ENCODE assay signal across 13 cellular contexts in the genomic region with DNA sequence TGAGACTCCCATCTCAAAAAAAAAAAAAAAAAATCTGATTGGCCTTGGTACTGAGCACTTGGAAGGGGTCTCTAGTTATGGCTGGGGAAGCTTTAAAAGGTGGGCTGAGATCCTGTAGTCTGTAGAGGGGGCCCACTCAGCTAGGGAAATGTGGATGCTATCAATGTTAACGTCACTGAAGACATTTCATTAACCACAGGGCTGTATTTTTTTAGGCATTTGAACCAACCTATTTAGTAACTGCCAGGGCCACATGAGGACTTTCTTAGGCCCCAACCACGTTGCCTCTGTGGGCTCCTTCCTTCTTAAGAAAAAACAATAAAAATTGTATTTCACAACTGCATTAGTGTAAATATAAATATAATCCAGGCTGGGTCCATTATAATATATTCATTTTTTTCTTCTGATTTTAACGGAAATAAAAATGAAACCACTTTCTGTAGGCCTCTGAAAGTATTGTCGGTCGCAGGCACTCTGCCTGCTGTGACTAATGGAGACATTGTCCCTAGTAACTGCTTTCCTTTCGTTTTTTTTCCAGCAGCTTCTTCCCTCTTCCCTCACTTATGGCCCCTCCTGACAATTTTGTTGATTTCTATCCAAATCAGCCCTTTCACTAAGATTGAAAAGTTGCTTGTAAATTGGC.
DNase-seq lines count a peak whose midpoint lies in the region; ATAC-seq and TF ChIP-seq lines count a peak whose summit lies in the region.
"Had no signal": no experiment of that assay in that cellular context is flagged by ENCODE, and none has a peak within 500 bp of the region (broad histone marks: within the 10 kb centered on the region; RNA-seq: fewer than 3 reads in every experiment).

No MANE protein-coding gene starts in this region.

- H3K79me2 ChIP-seq in Loucy (ENCODE audit: insufficient read depth, low read length) = no peaks in the 10 kb centered on the region
- no peaks in the 10 kb centered on the region for H3K79me2 ChIP-seq in fibroblast of lung (ENCODE audit: control insufficient read depth, insufficient read depth, low read length)
- H3K79me2 ChIP-seq in smooth muscle cell (ENCODE audit: low read depth) = no peaks in the 10 kb centered on the region

- H3K9me3 ChIP-seq in Loucy (ENCODE audit: insufficient read depth, low read depth, low read length) = no peaks in the 10 kb centered on the region
- no peaks in the 10 kb centered on the region for H3K9me3 ChIP-seq in fibroblast of lung (ENCODE audit: control insufficient read depth, insufficient read depth, low read depth, low read length)
- H3K9me3 ChIP-seq in smooth muscle cell (replicated peaks; ENCODE audit: low read depth) = no peaks in the 10 kb centered on the region
- H3K9me3 ChIP-seq: esophagus squamous epithelium had no signal

- peaks cover 2% of the 10 kb centered on the region for H3K9me3 Mint-ChIP-seq in activated CD4-positive, alpha-beta memory T cell treated with anti-CD3 and anti-CD28 coated beads, Interleukin-2, amount 10 ng/mL, durations not matched to agents 7 days and 5 days
- H3K9me3 Mint-ChIP-seq in activated CD4-positive, alpha-beta memory T cell treated with anti-CD3 and anti-CD28 coated beads for 36 hours = no peaks in the 10 kb centered on the region
- H3K9me3 Mint-ChIP-seq: stimulated activated memory B cell treated with anti-CD40 and anti-IgM and Interleukin-4, amounts not matched to agents 10 μg/mL and 1 μg/mL and 100 μg/mL, for 72 hours had no signal

- POLR2A ChIA-PET in activated CD4-positive, alpha-beta memory T cell treated with anti-CD3 and anti-CD28 coated beads, Interleukin-2, amount 10 ng/mL, durations not matched to agents 7 days and 5 days (lab: Charles Lee) = interaction anchor here (0.9 kb wide), 1 partner anchor 46 kb away, joined by 3 read pairs; no protein-coding TSS in a partner anchor
- POLR2A ChIA-PET in activated CD4-positive, alpha-beta memory T cell treated with anti-CD3 and anti-CD28 coated beads for 36 hours (lab: Charles Lee) = no interaction called here

- H3K4me2 ChIP-seq in Loucy (ENCODE audit: low read depth, low read length, poor library complexity, severe bottlenecking) (peak overlapping the region; percentile 44), fibroblast of lung (ENCODE audit: extremely low read depth, insufficient read depth, low read length) (peak overlapping the region; percentile 26), smooth muscle cell (peak overlapping the region; percentile 20)

- peak overlapping the region; percentile 61 for H2AFZ ChIP-seq in Loucy (ENCODE audit: low read length)
- H2AFZ ChIP-seq in fibroblast of lung (ENCODE audit: low read length) = peak overlapping the region; percentile 57
- no peak overlapping the region for H2AFZ ChIP-seq in smooth muscle cell (ENCODE audit: low read depth)

- H3K4me3 Mint-ChIP-seq in activated CD4-positive, alpha-beta memory T cell treated with anti-CD3 and anti-CD28 coated beads, Interleukin-2, amount 10 ng/mL, durations not matched to agents 7 days and 5 days = peak overlapping the region; percentile 34
- H3K4me3 Mint-ChIP-seq in activated CD4-positive, alpha-beta memory T cell treated with anti-CD3 and anti-CD28 coated beads for 36 hours = no peak overlapping the region
- H3K4me3 Mint-ChIP-seq: stimulated activated memory B cell treated with anti-CD40 and anti-IgM and Interleukin-4, amounts not matched to agents 10 μg/mL and 1 μg/mL and 100 μg/mL, for 72 hours had no signal

- 62% methylated on average over 6 of the region's 6 CpGs for WGBS in smooth muscle cell (ENCODE audit: low lambda C conversion rate)

- no peaks in the 10 kb centered on the region for H4K20me1 ChIP-seq in Loucy (ENCODE audit: insufficient read depth, low read length, poor library complexity, severe bottlenecking)
- no peaks in the 10 kb centered on the region for H4K20me1 ChIP-seq in fibroblast of lung (ENCODE audit: control insufficient read depth, extremely low read depth, insufficient read depth, low read length)
- H4K20me1 ChIP-seq in smooth muscle cell (ENCODE audit: low read depth) = no peaks in the 10 kb centered on the region

- no peak for ATAC-seq in HG02981 (IDR thresholded peaks at IDR 0.05; ENCODE audit: unreplicated experiment)
- no peak for ATAC-seq in GM19455 (IDR thresholded peaks at IDR 0.05; ENCODE audit: unreplicated experiment)
- ATAC-seq: stimulated activated memory B cell treated with anti-CD40 and anti-IgM and Interleukin-4, amounts not matched to agents 10 μg/mL and 1 μg/mL and 100 μg/mL, for 72 hours had no signal

- intact Hi-C loops in activated CD4-positive, alpha-beta memory T cell treated with anti-CD3 and anti-CD28 coated beads for 36 hours (cut with micrococcal nuclease) = no loop called here

- H3K9ac ChIP-seq in Loucy (ENCODE audit: low read depth, low read length, poor library complexity, severe bottlenecking) (peak overlapping the region; percentile 44), fibroblast of lung (ENCODE audit: insufficient read depth, low read length) (peak overlapping the region; percentile 2), smooth muscle cell (ENCODE audit: low read depth) (no peak overlapping the region)

- no peak for TF ChIP-seq CTCF in Loucy (conservative IDR thresholded peaks at IDR 0.05; ENCODE audit: low read length)
- no peak for TF ChIP-seq CTCF in fibroblast of lung (conservative IDR thresholded peaks at IDR 0.05 in 1 of 2, IDR thresholded peaks at IDR 0.05 in 1 of 2; ENCODE audit: low read depth in 1 of 2, low read length in 2 of 2)
- TF ChIP-seq CTCF in smooth muscle cell (IDR thresholded peaks at IDR 0.05; ENCODE audit: borderline replicate concordance, insufficient read depth, poor library complexity, severe bottlenecking) = no peak

- H3K4me3 ChIP-seq in Loucy (ENCODE audit: low read length, poor library complexity, severe bottlenecking) (no peak overlapping the region), fibroblast of lung (replicated peaks in 1 of 4; ENCODE audit: control extremely low read depth in 1 of 4, insufficient read depth in 1 of 4, low read depth in 3 of 4, low read length in 4 of 4) (no peak overlapping the region), smooth muscle cell (no peak overlapping the region)
- H3K4me3 ChIP-seq: esophagus squamous epithelium, lung had no signal

- no peaks in the 10 kb centered on the region for H3K36me3 Mint-ChIP-seq in activated CD4-positive, alpha-beta memory T cell treated with anti-CD3 and anti-CD28 coated beads, Interleukin-2, amount 10 ng/mL, durations not matched to agents 7 days and 5 days (ENCODE audit: low read depth)
- H3K36me3 Mint-ChIP-seq in activated CD4-positive, alpha-beta memory T cell treated with anti-CD3 and anti-CD28 coated beads for 36 hours = no peaks in the 10 kb centered on the region
- H3K36me3 Mint-ChIP-seq: stimulated activated memory B cell treated with anti-CD40 and anti-IgM and Interleukin-4, amounts not matched to agents 10 μg/mL and 1 μg/mL and 100 μg/mL, for 72 hours had no signal

- H3K27me3 Mint-ChIP-seq in activated CD4-positive, alpha-beta memory T cell treated with anti-CD3 and anti-CD28 coated beads, Interleukin-2, amount 10 ng/mL, durations not matched to agents 7 days and 5 days = no peaks in the 10 kb centered on the region
- H3K27me3 Mint-ChIP-seq in activated CD4-positive, alpha-beta memory T cell treated with anti-CD3 and anti-CD28 coated beads for 36 hours = no peaks in the 10 kb centered on the region
- H3K27me3 Mint-ChIP-seq: stimulated activated memory B cell treated with anti-CD40 and anti-IgM and Interleukin-4, amounts not matched to agents 10 μg/mL and 1 μg/mL and 100 μg/mL, for 72 hours had no signal

- H3F3A ChIP-seq in Loucy (ENCODE audit: low read depth) (no peaks in the 10 kb centered on the region), smooth muscle cell (ENCODE audit: low read depth) (no peaks in the 10 kb centered on the region)

- H3K27ac ChIP-seq in fibroblast of lung (ENCODE audit: insufficient read depth, low read length) (peak overlapping the region; percentile 2), smooth muscle cell (ENCODE audit: low read depth) (no peak overlapping the region)

- CTCF ChIA-PET in activated CD4-positive, alpha-beta memory T cell treated with anti-CD3 and anti-CD28 coated beads, Interleukin-2, amount 10 ng/mL, durations not matched to agents 7 days and 5 days (lab: Charles Lee) = no interaction called here
- CTCF ChIA-PET in activated CD4-positive, alpha-beta memory T cell treated with anti-CD3 and anti-CD28 coated beads for 36 hours (lab: Charles Lee) = no interaction called here

- no peak for DNase-seq in activated CD4-positive, alpha-beta memory T cell treated with anti-CD3 and anti-CD28 coated beads, Interleukin-2, amount 10 ng/mL, durations not matched to agents 7 days and 5 days
- no peak for DNase-seq in activated CD4-positive, alpha-beta memory T cell treated with anti-CD3 and anti-CD28 coated beads for 36 hours
- DNase-seq in fibroblast of lung (ENCODE audit: low read depth in 2 of 2) (peak; percentile 47 to 53), smooth muscle cell (lab: John Stamatoyannopoulos, UW; ENCODE audit: unreplicated experiment) (no peak), DMS 273 treated with DMSO at 0.1 percent for 48 hours (lab: John Stamatoyannopoulos, UW) (no peak)
- DNase-seq: activated CD4-positive, CD25-positive, alpha-beta regulatory T cell treated with anti-CD3 and anti-CD28 coated beads, Interleukin-2, amount 50 U/mL, for 72 hours; anterior cingulate cortex; esophagus squamous epithelium had no signal

- H3K27me3 ChIP-seq in Loucy (ENCODE audit: insufficient read depth, low read length, poor library complexity, severe bottlenecking) = no peaks in the 10 kb centered on the region
- no peaks in the 10 kb centered on the region for H3K27me3 ChIP-seq in fibroblast of lung (ENCODE audit: control insufficient read depth, insufficient read depth, low read length)
- H3K27me3 ChIP-seq in smooth muscle cell (ENCODE audit: low read depth) = no peaks in the 10 kb centered on the region
- H3K27me3 ChIP-seq: esophagus squamous epithelium had no signal

- H3K36me3 ChIP-seq in Loucy (ENCODE audit: insufficient read depth, low read length) = no peaks in the 10 kb centered on the region
- no peaks in the 10 kb centered on the region for H3K36me3 ChIP-seq in fibroblast of lung (ENCODE audit: control insufficient read depth, insufficient read depth, low read length)
- no peaks in the 10 kb centered on the region for H3K36me3 ChIP-seq in smooth muscle cell (ENCODE audit: low read depth)
- H3K36me3 ChIP-seq: esophagus squamous epithelium had no signal

- H3K27ac Mint-ChIP-seq in activated CD4-positive, alpha-beta memory T cell treated with anti-CD3 and anti-CD28 coated beads, Interleukin-2, amount 10 ng/mL, durations not matched to agents 7 days and 5 days = peak overlapping the region; percentile 49
- no peak overlapping the region for H3K27ac Mint-ChIP-seq in activated CD4-positive, alpha-beta memory T cell treated with anti-CD3 and anti-CD28 coated beads for 36 hours
- H3K27ac Mint-ChIP-seq: stimulated activated memory B cell treated with anti-CD40 and anti-IgM and Interleukin-4, amounts not matched to agents 10 μg/mL and 1 μg/mL and 100 μg/mL, for 72 hours had no signal

- H3K4me1 Mint-ChIP-seq in activated CD4-positive, alpha-beta memory T cell treated with anti-CD3 and anti-CD28 coated beads, Interleukin-2, amount 10 ng/mL, durations not matched to agents 7 days and 5 days = peaks cover 32% of the 10 kb centered on the region
- peaks cover 15% of the 10 kb centered on the region for H3K4me1 Mint-ChIP-seq in activated CD4-positive, alpha-beta memory T cell treated with anti-CD3 and anti-CD28 coated beads for 36 hours (ENCODE audit: low read depth)
- H3K4me1 Mint-ChIP-seq: stimulated activated memory B cell treated with anti-CD40 and anti-IgM and Interleukin-4, amounts not matched to agents 10 μg/mL and 1 μg/mL and 100 μg/mL, for 72 hours had no signal

- H3K9me2 ChIP-seq in Loucy (replicated peaks; ENCODE audit: low read depth, low read length) = no peaks in the 10 kb centered on the region

- H3K4me1 ChIP-seq in Loucy (ENCODE audit: insufficient read depth, low read length, poor library complexity, severe bottlenecking) (peaks cover 29% of the 10 kb centered on the region), fibroblast of lung (ENCODE audit: control insufficient read depth, extremely low read depth, insufficient read depth, low read length) (peaks cover 7% of the 10 kb centered on the region), smooth muscle cell (ENCODE audit: low read depth) (no peaks in the 10 kb centered on the region)

Comparison
In these comparisons a context has a peak if more than half of its experiments do, and no peak if none do; other contexts are left out.
1. DNase-seq: peak in fibroblast of lung (2 of 2); none in activated CD4-positive, alpha-beta memory T cell treated with anti-CD3 and anti-CD28 coated beads, Interleukin-2, amount 10 ng/mL, durations not matched to agents 7 days and 5 days (single experiment), activated CD4-positive, alpha-beta memory T cell treated with anti-CD3 and anti-CD28 coated beads for 36 hours (single experiment), smooth muscle cell (single experiment) and DMS 273 treated with DMSO at 0.1 percent for 48 hours (single experiment).
2. Peak in every context shown above with its lines, with median percentiles within 50 percentile points of each other: H3K4me2 ChIP-seq.